8 cellular contexts compared by ENCODE assay signal in genomic region chr11:110069158-110069737, GRCh38. TPM values are rescaled to one million over a fixed set of nuclear protein-coding genes. Genes with fewer than 3 reads are reported as not detected.
DNase-seq lines count a peak whose midpoint lies in the region; ATAC-seq and TF ChIP-seq lines count a peak whose summit lies in the region.

No MANE protein-coding gene starts in this region.

- H3K4me3 ChIP-seq in choroid plexus epithelial cell (ENCODE audit: low read depth, low read length): no peak overlapping the region

- no peak overlapping the region for H3K4me3 Mint-ChIP-seq in nephron
- H3K4me3 Mint-ChIP-seq in naive thymus-derived CD8-positive, alpha-beta T cell: no peak overlapping the region

- no peaks in the 10 kb centered on the region for H3K27me3 Mint-ChIP-seq in nephron (ENCODE audit: low read depth)
- peaks cover 5 to 24% (median 17%) of the 10 kb centered on the region in 5 donors for H3K27me3 Mint-ChIP-seq in naive thymus-derived CD8-positive, alpha-beta T cell

- H3K4me1 Mint-ChIP-seq in nephron: peaks cover 19% of the 10 kb centered on the region
- peaks cover 0 to 3% (median 0%) of the 10 kb centered on the region in 4 donors for H3K4me1 Mint-ChIP-seq in naive thymus-derived CD8-positive, alpha-beta T cell

- peak; percentile 54 for ATAC-seq in GM21447 (IDR thresholded peaks at IDR 0.05; ENCODE audit: unreplicated experiment)
- ATAC-seq in naive thymus-derived CD8-positive, alpha-beta T cell: no peak
- ATAC-seq in GM21360 (IDR thresholded peaks at IDR 0.05; ENCODE audit: unreplicated experiment): no peak

- no peaks in the 10 kb centered on the region for H3K36me3 Mint-ChIP-seq in nephron (ENCODE audit: low read depth)
- H3K36me3 Mint-ChIP-seq in naive thymus-derived CD8-positive, alpha-beta T cell: no peaks in the 10 kb centered on the region

- peak; percentile 11 for DNase-seq in NCI-H2081 treated with DMSO at 0.1 percent for 48 hours (lab: John Stamatoyannopoulos, UW)
- peak; percentile 83 for DNase-seq in choroid plexus epithelial cell (ENCODE audit: low read depth)
- DNase-seq in naive thymus-derived CD8-positive, alpha-beta T cell: no peak
- DNase-seq in stimulated activated CD4-positive, alpha-beta T cell treated with anti-CD3 and anti-CD28 coated beads, Interleukin-2, amount 100 ng/mL, for 48 hours: no peak
- no peak for DNase-seq in activated CD4-positive, alpha-beta T cell treated with anti-CD3 and anti-CD28 coated beads for 48 hours

- POLR2A ChIA-PET in naive thymus-derived CD8-positive, alpha-beta T cell (lab: Charles Lee): no interaction called here

- H3K9me3 Mint-ChIP-seq in nephron: peaks cover 4% of the 10 kb centered on the region
- H3K9me3 Mint-ChIP-seq in naive thymus-derived CD8-positive, alpha-beta T cell: no peaks in the 10 kb centered on the region

- no peak for TF ChIP-seq CTCF in choroid plexus epithelial cell (conservative IDR thresholded peaks at IDR 0.05; ENCODE audit: low read depth, low read length)
- TF ChIP-seq CTCF in nephron (IDR thresholded peaks at IDR 0.05; ENCODE audit: unreplicated experiment in 3 of 3): no peak

- peak overlapping the region; percentile 35 to 58 (median 54) for H3K27ac Mint-ChIP-seq in nephron
- H3K27ac Mint-ChIP-seq in naive thymus-derived CD8-positive, alpha-beta T cell: peak overlapping the region in 2 of 10 donors; percentile 61 to 81

RNA-seq across cellular contexts. Expression of gene ZC3H12C, which starts 23.9 kb away (rescaled TPM):
- total RNA-seq in naive thymus-derived CD8-positive, alpha-beta T cell: under 1 TPM; 0.03 to 0.08 TPM
- not detected for polyA plus RNA-seq in naive thymus-derived CD8-positive, alpha-beta T cell

Comparison
In these comparisons a context has a peak if more than half of its experiments do, and no peak if none do; other contexts are left out.
1. DNase-seq: peak in NCI-H2081 treated with DMSO at 0.1 percent for 48 hours (single experiment) and choroid plexus epithelial cell (single experiment); none in naive thymus-derived CD8-positive, alpha-beta T cell (0 of 10), stimulated activated CD4-positive, alpha-beta T cell treated with anti-CD3 and anti-CD28 coated beads, Interleukin-2, amount 100 ng/mL, for 48 hours (0 of 2) and activated CD4-positive, alpha-beta T cell treated with anti-CD3 and anti-CD28 coated beads for 48 hours (single experiment).